ENCODE assay signal across 19 cellular contexts in genomic region chr5:73935719-73936118, GRCh38.
A peak's percentile ranks its signal among the peaks of the same experiment; 100 is the strongest.
DNase-seq lines count a peak whose midpoint lies in the region; ATAC-seq and TF ChIP-seq lines count a peak whose summit lies in the region.
"Had no signal": no experiment of that assay in that cellular context is flagged by ENCODE, and none has a peak within 500 bp of the region (broad histone marks: within the 10 kb centered on the region; RNA-seq: fewer than 3 reads in every experiment).

No MANE protein-coding gene starts in this region.

- H2BK120ac ChIP-seq in mesenchymal stem cell (ENCODE audit: low read depth, low read length) (no peak overlapping the region), trophoblast cell (ENCODE audit: insufficient read depth, low read length, poor library complexity) (no peak overlapping the region)

- H3K23ac ChIP-seq in mesenchymal stem cell (ENCODE audit: low read length in 2 of 2) (no peak overlapping the region), trophoblast cell (ENCODE audit: low read length) (no peak overlapping the region)

- 92% methylated on average over 4 of the region's 4 CpGs for WGBS in mesenchymal stem cell
- no CpG with 5 or more reads among the region's 4 CpGs for WGBS in trophoblast cell (ENCODE audit: extremely low coverage, insufficient coverage, insufficient read length)

- CTCF ChIA-PET in Calu3 (lab: Charles Lee): interaction anchor here (0.8 kb wide), 1 partner anchor 698 kb away, joined by 4 read pairs; no protein-coding TSS in a partner anchor
- CTCF ChIA-PET in activated CD4-positive, alpha-beta T cell treated with anti-CD3 and anti-CD28 coated beads for 36 hours (lab: Charles Lee): interaction anchor here (0.8 to 1.4 kb wide), 2 partner anchors 8 to 127 kb away, joined by 3 read pairs; no protein-coding TSS in a partner anchor

- POLR2A ChIA-PET in activated CD4-positive, alpha-beta T cell treated with anti-CD3 and anti-CD28 coated beads for 36 hours (lab: Charles Lee): no interaction called here

- H3K4me2 ChIP-seq in mesenchymal stem cell (ENCODE audit: low read length, poor library complexity, severe bottlenecking) (no peak overlapping the region), trophoblast cell (ENCODE audit: low read length) (no peak overlapping the region)
- H3K4me2 ChIP-seq: BLaER1 had no signal

- DNase-seq in Calu3 (no peak), chondrocyte (ENCODE audit: low spot score) (no peak), mesenchymal stem cell (no peak), trophoblast cell (no peak), endothelial cell (ENCODE audit: low spot score) (no peak)
- DNase-seq in activated CD4-positive, CD25-positive, alpha-beta regulatory T cell treated with anti-CD3 and anti-CD28 coated beads, Interleukin-2, amount 50 U/mL, for 72 hours: no peak
- no peak for DNase-seq in activated CD4-positive, alpha-beta T cell treated with anti-CD3 and anti-CD28 coated beads for 36 hours
- DNase-seq: CD4-positive, CD25-positive, alpha-beta regulatory T cell; CD8-positive, alpha-beta T cell; DMS53; DMS79 treated with DMSO at 0.1 percent for 48 hours; GF-D8; GOT3; HFFc6 had no signal

- H3K4me3 Mint-ChIP-seq in Calu3 (ENCODE audit: low read depth, unreplicated experiment) (no peak overlapping the region), chondrocyte (ENCODE audit: unreplicated experiment) (no peak overlapping the region), endothelial cell (ENCODE audit: unreplicated experiment) (no peak overlapping the region)
- H3K4me3 Mint-ChIP-seq in activated CD4-positive, alpha-beta T cell treated with anti-CD3 and anti-CD28 coated beads for 36 hours: no peak overlapping the region
- H3K4me3 Mint-ChIP-seq: B cell; CD4-positive, CD25-positive, alpha-beta regulatory T cell; CD8-positive, alpha-beta T cell; HFFc6 had no signal

- ATAC-seq in activated CD4-positive, alpha-beta T cell treated with anti-CD3 and anti-CD28 coated beads for 36 hours: no peak
- ATAC-seq: CD8-positive, alpha-beta T cell had no signal

- no peak overlapping the region for H2BK15ac ChIP-seq in mesenchymal stem cell (ENCODE audit: low read depth, poor library complexity, severe bottlenecking)

- H3K4ac ChIP-seq in mesenchymal stem cell (ENCODE audit: low read depth in 1 of 2, low read length in 2 of 2): no peak overlapping the region
- no peak overlapping the region for H3K4ac ChIP-seq in trophoblast cell (ENCODE audit: low read depth, low read length)

- H3K27me3 ChIP-seq in mesenchymal stem cell (ENCODE audit: control insufficient read depth in 1 of 2, insufficient read depth in 1 of 2, low read length in 2 of 2) (no peaks in the 10 kb centered on the region), trophoblast cell (ENCODE audit: insufficient read depth, low read length) (no peaks in the 10 kb centered on the region)
- H3K27me3 ChIP-seq: BLaER1 had no signal

- intact Hi-C loops in Calu3 (cut with micrococcal nuclease; ENCODE audit: unreplicated experiment): loop anchor here (10.0 kb wide), 1 partner anchor 709 kb away; the partner anchor contains the start of gene ENC1
- intact Hi-C loops in activated CD4-positive, alpha-beta T cell treated with anti-CD3 and anti-CD28 coated beads for 36 hours (cut with DNase I, micrococcal nuclease): no loop called here

- H3K9me3 Mint-ChIP-seq in Calu3 (ENCODE audit: low read depth, unreplicated experiment) (no peaks in the 10 kb centered on the region), chondrocyte (ENCODE audit: low read depth) (no peaks in the 10 kb centered on the region), endothelial cell (ENCODE audit: unreplicated experiment) (no peaks in the 10 kb centered on the region)
- no peaks in the 10 kb centered on the region for H3K9me3 Mint-ChIP-seq in activated CD4-positive, alpha-beta T cell treated with anti-CD3 and anti-CD28 coated beads for 36 hours (ENCODE audit: low read depth)
- H3K9me3 Mint-ChIP-seq: CD4-positive, CD25-positive, alpha-beta regulatory T cell; CD8-positive, alpha-beta T cell; HFFc6 had no signal

- H2BK5ac ChIP-seq in mesenchymal stem cell (ENCODE audit: low read depth, low read length, poor library complexity, severe bottlenecking) (no peak overlapping the region), trophoblast cell (ENCODE audit: low read depth, low read length, poor library complexity) (no peak overlapping the region)

- H4K91ac ChIP-seq in mesenchymal stem cell (ENCODE audit: low read length) (no peak overlapping the region), trophoblast cell (ENCODE audit: low read depth, low read length) (no peak overlapping the region)

- BruUV-seq in Calu3 (replicated peaks; lab: Mats Ljungman, UMichigan): no TSS peak

- peak overlapping the region; percentile 96 for H2AK5ac ChIP-seq in mesenchymal stem cell (ENCODE audit: low read length, severe bottlenecking)
- H2AK5ac ChIP-seq in trophoblast cell (ENCODE audit: low read length): no peak overlapping the region

- H3K4me3 ChIP-seq in mesenchymal stem cell (ENCODE audit: insufficient read depth in 1 of 2, low read depth in 1 of 2, low read length in 2 of 2): no peak overlapping the region
- no peak overlapping the region for H3K4me3 ChIP-seq in trophoblast cell (ENCODE audit: low read depth, low read length)
- H3K4me3 ChIP-seq: BLaER1, HAP-1 had no signal

- H2AFZ ChIP-seq in mesenchymal stem cell (ENCODE audit: low read depth, low read length) (no peak overlapping the region), trophoblast cell (ENCODE audit: insufficient read depth, low read length, poor library complexity) (no peak overlapping the region)

- H3K4me1 Mint-ChIP-seq in Calu3 (ENCODE audit: low read depth, unreplicated experiment) (peaks cover 72% of the 10 kb centered on the region), chondrocyte (ENCODE audit: low read depth) (peaks cover 54% of the 10 kb centered on the region), endothelial cell (ENCODE audit: unreplicated experiment) (no peaks in the 10 kb centered on the region)
- no peaks in the 10 kb centered on the region for H3K4me1 Mint-ChIP-seq in activated CD4-positive, alpha-beta T cell treated with anti-CD3 and anti-CD28 coated beads for 36 hours
- H3K4me1 Mint-ChIP-seq: B cell; CD4-positive, CD25-positive, alpha-beta regulatory T cell had no signal

- H4K8ac ChIP-seq in mesenchymal stem cell (ENCODE audit: low read length) (no peak overlapping the region), trophoblast cell (ENCODE audit: low read depth, low read length) (no peak overlapping the region)

- no peak overlapping the region for H4K12ac ChIP-seq in trophoblast cell (ENCODE audit: low read depth, low read length)

- no peaks in the 10 kb centered on the region for H3K79me2 ChIP-seq in trophoblast cell (ENCODE audit: control insufficient read depth, insufficient read depth, low read length, poor library complexity)

- H2BK12ac ChIP-seq in mesenchymal stem cell (ENCODE audit: low read length in 2 of 2) (no peak overlapping the region), trophoblast cell (ENCODE audit: low read length) (peak overlapping the region; percentile 58)

- peak overlapping the region; percentile 47 for H3K27ac ChIP-seq in mesenchymal stem cell (ENCODE audit: low read length, poor library complexity, severe bottlenecking)
- H3K27ac ChIP-seq in trophoblast cell (ENCODE audit: low read depth, low read length): no peak overlapping the region
- H3K27ac ChIP-seq: 22Rv1, BLaER1, C4-2B had no signal

- H3K27ac Mint-ChIP-seq in Calu3 (ENCODE audit: unreplicated experiment) (peak overlapping the region; percentile 52), chondrocyte (ENCODE audit: unreplicated experiment) (peak overlapping the region; percentile 39), endothelial cell (ENCODE audit: unreplicated experiment) (no peak overlapping the region)
- no peak overlapping the region for H3K27ac Mint-ChIP-seq in activated CD4-positive, alpha-beta T cell treated with anti-CD3 and anti-CD28 coated beads for 36 hours
- H3K27ac Mint-ChIP-seq: B cell; CD4-positive, CD25-positive, alpha-beta regulatory T cell; CD8-positive, alpha-beta T cell; HFFc6 had no signal

- peaks cover 0 to 2% of the 10 kb centered on the region in 2 experiments for H3K36me3 ChIP-seq in mesenchymal stem cell (ENCODE audit: control insufficient read depth in 1 of 2, insufficient read depth in 2 of 2, low read depth in 1 of 2, low read length in 2 of 2)
- H3K36me3 ChIP-seq in trophoblast cell (ENCODE audit: control insufficient read depth in 1 of 2, insufficient read depth in 2 of 2, low read length in 2 of 2): no peaks in the 10 kb centered on the region
- H3K36me3 ChIP-seq: BLaER1, HAP-1 had no signal

- H3K14ac ChIP-seq in mesenchymal stem cell (ENCODE audit: low read length in 2 of 2): no peak overlapping the region
- H3K14ac ChIP-seq in trophoblast cell (ENCODE audit: low read length): peak overlapping the region; percentile 66

- peaks cover 54% of the 10 kb centered on the region for H3K36me3 Mint-ChIP-seq in Calu3 (ENCODE audit: insufficient read depth, unreplicated experiment)
- no peaks in the 10 kb centered on the region for H3K36me3 Mint-ChIP-seq in chondrocyte (ENCODE audit: low read depth)
- no peaks in the 10 kb centered on the region for H3K36me3 Mint-ChIP-seq in endothelial cell (ENCODE audit: low read depth, unreplicated experiment)
- no peaks in the 10 kb centered on the region for H3K36me3 Mint-ChIP-seq in activated CD4-positive, alpha-beta T cell treated with anti-CD3 and anti-CD28 coated beads for 36 hours (ENCODE audit: low read depth)
- H3K36me3 Mint-ChIP-seq: CD4-positive, CD25-positive, alpha-beta regulatory T cell; CD8-positive, alpha-beta T cell had no signal

- H3K4me1 ChIP-seq in mesenchymal stem cell (ENCODE audit: control insufficient read depth, insufficient read depth, low read depth, low read length) (peaks cover 13% of the 10 kb centered on the region), trophoblast cell (ENCODE audit: control insufficient read depth in 1 of 2, insufficient read depth in 2 of 2, low read length in 2 of 2) (peaks cover 10 to 12% of the 10 kb centered on the region in 2 experiments)
- H3K4me1 ChIP-seq: BLaER1, HAP-1 had no signal

- H3K18ac ChIP-seq in mesenchymal stem cell (ENCODE audit: low read depth in 1 of 2, low read length in 2 of 2) (peak overlapping the region; percentile 46 to 62), trophoblast cell (ENCODE audit: low read length) (no peak overlapping the region)

- no peaks in the 10 kb centered on the region for H3K27me3 Mint-ChIP-seq in Calu3 (ENCODE audit: unreplicated experiment)
- H3K27me3 Mint-ChIP-seq in chondrocyte (ENCODE audit: low read depth): no peaks in the 10 kb centered on the region
- no peaks in the 10 kb centered on the region for H3K27me3 Mint-ChIP-seq in endothelial cell (ENCODE audit: unreplicated experiment)
- H3K27me3 Mint-ChIP-seq in activated CD4-positive, alpha-beta T cell treated with anti-CD3 and anti-CD28 coated beads for 36 hours: peaks cover 10% of the 10 kb centered on the region

- TF ChIP-seq CTCF in Calu3 (IDR thresholded peaks at IDR 0.05; ENCODE audit: unreplicated experiment) (no peak), chondrocyte (IDR thresholded peaks at IDR 0.05) (no peak), endothelial cell (IDR thresholded peaks at IDR 0.05; ENCODE audit: unreplicated experiment) (no peak)

- H3K79me1 ChIP-seq in mesenchymal stem cell (replicated peaks; ENCODE audit: low read length, poor library complexity, severe bottlenecking) (peaks cover 11% of the 10 kb centered on the region), trophoblast cell (ENCODE audit: low read length) (peaks cover 7% of the 10 kb centered on the region)

- H3K9ac ChIP-seq in mesenchymal stem cell (ENCODE audit: low read length) (no peak overlapping the region), trophoblast cell (ENCODE audit: low read length) (no peak overlapping the region)
- H3K9ac ChIP-seq: BLaER1 had no signal

- no peaks in the 10 kb centered on the region for H3K9me3 ChIP-seq in mesenchymal stem cell (ENCODE audit: control insufficient read depth, low read length)
- no peaks in the 10 kb centered on the region for H3K9me3 ChIP-seq in trophoblast cell (ENCODE audit: insufficient read depth, low read depth, low read length)
- H3K9me3 ChIP-seq: BLaER1, HAP-1 had no signal

Comparison
In these comparisons a context has a peak if more than half of its experiments do, and no peak if none do; other contexts are left out.
1. H3K27ac Mint-ChIP-seq: peak in Calu3 (single experiment) and chondrocyte (single experiment); none in endothelial cell (single experiment) and activated CD4-positive, alpha-beta T cell treated with anti-CD3 and anti-CD28 coated beads for 36 hours (single experiment).